Comparison of ENCODE assay signal across 7 cellular contexts in genomic region chr1:207883104-207883651, GRCh38. TPM values are rescaled to one million over a fixed set of nuclear protein-coding genes. Genes with fewer than 3 reads are reported as not detected.
DNase-seq lines count a peak whose midpoint lies in the region; ATAC-seq, FAIRE-seq and TF ChIP-seq lines count a peak whose summit lies in the region.

No MANE protein-coding gene starts in this region.

- TF ChIP-seq CTCF in SU-DHL-6 (IDR thresholded peaks at IDR 0.05; ENCODE audit: insufficient read depth, low read length, poor library complexity, severe bottlenecking), result no peak
- no peak for TF ChIP-seq CTCF in gastrocnemius medialis (IDR thresholded peaks at IDR 0.05 in 4 of 5, conservative IDR thresholded peaks at IDR 0.05 in 1 of 5)
- TF ChIP-seq CTCF in D721Med (IDR thresholded peaks at IDR 0.05; ENCODE audit: insufficient read depth, missing control alignments), result no peak

- no peak overlapping the region for H2AFZ ChIP-seq in SU-DHL-6 (ENCODE audit: low read depth, low read length, severe bottlenecking)

- no peak for TF ChIP-seq POLR2A in gastrocnemius medialis (IDR thresholded peaks at IDR 0.05)

- H4K20me1 ChIP-seq in SU-DHL-6 (ENCODE audit: low read depth, low read length), result no peaks in the 10 kb centered on the region

- no peak overlapping the region for H3K9ac ChIP-seq in SU-DHL-6 (ENCODE audit: low read length)

- H3K36me3 ChIP-seq in SU-DHL-6 (ENCODE audit: low read length) (no peaks in the 10 kb centered on the region), gastrocnemius medialis (no peaks in the 10 kb centered on the region)

- H3K4me3 ChIP-seq in SU-DHL-6 (ENCODE audit: insufficient read depth, low read length, poor library complexity, severe bottlenecking), result no peak overlapping the region
- no peak overlapping the region for H3K4me3 ChIP-seq in gastrocnemius medialis

- H3K27me3 ChIP-seq in SU-DHL-6 (ENCODE audit: low read length) (no peaks in the 10 kb centered on the region), gastrocnemius medialis (no peaks in the 10 kb centered on the region)

- peak overlapping the region; percentile 29 for H3K4me2 ChIP-seq in SU-DHL-6 (ENCODE audit: low read depth, low read length, poor library complexity, severe bottlenecking)

- peaks cover 20 to 33% of the 10 kb centered on the region in 2 donors for H3K4me1 ChIP-seq in gastrocnemius medialis

- in situ Hi-C loops in gastrocnemius medialis (cut with MboI; ENCODE audit: low sequenced_read_pairs in 4 of 4), result loop anchor here in 3 of 4 donors (5.0 to 10.0 kb wide), 2 partner anchors 82 to 84 kb away; no protein-coding TSS in a partner anchor

- no peaks in the 10 kb centered on the region for H3K9me2 ChIP-seq in SU-DHL-6 (replicated peaks; ENCODE audit: insufficient read depth, low read length)

- no peak overlapping the region for H3K27ac ChIP-seq in SU-DHL-6 (ENCODE audit: low read depth, low read length)
- H3K27ac ChIP-seq in gastrocnemius medialis, result peak overlapping the region; percentile 21 to 81 (median 74)

- ATAC-seq in GM18907 (IDR thresholded peaks at IDR 0.05; ENCODE audit: unreplicated experiment) (peak; percentile 71), HG02610 (IDR thresholded peaks at IDR 0.05; ENCODE audit: unreplicated experiment) (peak; percentile 57), gastrocnemius medialis (no peak)

- no peaks in the 10 kb centered on the region for H3K9me3 ChIP-seq in SU-DHL-6 (ENCODE audit: insufficient read depth, low read length)
- no peaks in the 10 kb centered on the region for H3K9me3 ChIP-seq in gastrocnemius medialis

- no peak for DNase-seq in gastrocnemius medialis
- no peak for DNase-seq in C1 segment of cervical spinal cord (lab: John Stamatoyannopoulos, UW)
- no peak for DNase-seq in D721Med (ENCODE audit: insufficient read length, low spot score)
- no peak for DNase-seq in NCI-H1694 treated with DMSO at 0.1 percent for 48 hours (lab: John Stamatoyannopoulos, UW)

- FAIRE-seq in D721Med (lab: Jason Lieb, UNC), result no peak

- H3K79me2 ChIP-seq in SU-DHL-6 (ENCODE audit: insufficient read depth, low read length), result no peaks in the 10 kb centered on the region

- no peaks in the 10 kb centered on the region for H3F3A ChIP-seq in SU-DHL-6 (ENCODE audit: insufficient read depth)

- intact Hi-C loops in gastrocnemius medialis (cut with DNase I; ENCODE audit: low total_unique reads), result loop anchor here (10.0 kb wide), 1 partner anchor 362 kb away; the partner anchor contains the start of gene PLXNA2

RNA-seq across cellular contexts. Expression of gene CD34, which starts 27.7 kb away (rescaled TPM):
- total RNA-seq in gastrocnemius medialis, result 10 to 100 TPM; 13.6 to 31.7 (median 20.7) TPM

Comparison
In these comparisons a context has a peak if more than half of its experiments do, and no peak if none do; other contexts are left out.
1. ATAC-seq: peak in GM18907 (single experiment) and HG02610 (single experiment); none in gastrocnemius medialis (0 of 2).